8 cellular contexts compared by ENCODE assay signal in the genomic region with DNA sequence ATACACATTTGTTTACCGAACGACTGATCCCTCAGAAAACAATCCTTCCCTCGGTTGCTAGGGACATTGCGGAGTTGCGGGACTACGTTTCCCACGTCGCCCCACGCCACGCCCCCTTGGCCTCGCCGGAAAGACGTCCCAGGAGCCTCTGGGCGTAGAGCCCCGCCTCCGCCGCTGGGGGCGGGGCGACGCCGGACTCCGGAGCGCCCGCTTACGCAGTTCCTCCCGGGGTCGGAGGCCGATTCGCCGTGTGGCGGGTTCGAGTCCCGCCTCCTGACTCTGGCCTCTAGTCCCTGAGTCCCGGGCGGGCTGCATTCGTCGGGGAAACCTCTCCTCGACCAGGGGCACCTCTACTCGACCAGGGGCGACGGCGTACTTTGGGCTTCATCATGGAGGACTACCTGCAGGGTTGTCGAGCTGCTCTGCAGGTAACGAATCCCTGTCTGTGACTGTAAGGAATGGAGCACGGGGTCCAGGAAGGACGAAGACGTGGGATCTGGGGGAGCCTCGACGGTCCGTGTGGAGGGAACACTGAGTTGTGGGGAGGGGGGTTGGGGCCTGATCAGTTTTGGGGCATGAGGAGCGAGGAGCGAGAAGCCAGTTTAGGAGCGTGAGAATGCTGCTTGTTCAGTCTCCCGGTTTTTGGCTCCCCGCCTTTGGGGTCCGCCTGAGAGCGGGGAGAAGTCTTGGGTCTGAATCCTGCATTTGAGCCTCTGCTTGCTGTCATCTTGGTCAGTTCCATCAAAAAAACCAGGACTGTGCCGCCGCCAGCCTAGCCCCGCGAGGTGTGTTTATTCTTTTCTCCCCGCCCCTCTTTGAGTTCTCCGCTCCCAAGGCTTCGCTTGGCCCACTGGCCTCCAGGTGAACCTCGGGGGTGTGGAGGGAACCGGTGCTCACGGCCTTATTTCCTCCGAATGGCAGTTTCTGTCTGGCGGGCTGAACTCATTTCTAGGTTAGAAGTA. TPM values are rescaled to one million over a fixed set of nuclear protein-coding genes. Genes with fewer than 3 reads are reported as not detected.
A peak's percentile ranks its signal among the peaks of the same experiment; 100 is the strongest.
DNase-seq lines count a peak whose midpoint lies in the region; ATAC-seq and TF ChIP-seq lines count a peak whose summit lies in the region.

PRUNE1 (plus strand) TSS at position 206 of the 962 bp plus-strand sequence; CDS start at position 390, 184 bp downstream.

- ATAC-seq in activated naive CD4-positive, alpha-beta T cell treated with anti-CD3 and anti-CD28 coated beads, Interleukin-2, amount 50 U/mL, for 72 hours: peak; percentile 80 to 90

- peak; percentile 96 for DNase-seq in G401 (ENCODE audit: low spot score)
- peak; percentile 98 for DNase-seq in HFFc6
- peak; percentile 93 for DNase-seq in NCI-H1105 treated with DMSO at 0.1 percent for 48 hours (lab: John Stamatoyannopoulos, UW)
- DNase-seq in SKM-1 treated with dmso at 0.1 percent for 144 hours (lab: John Stamatoyannopoulos, UW; ENCODE audit: unreplicated experiment): peak; percentile 97
- peak; percentile 93 to 97 for DNase-seq in activated naive CD4-positive, alpha-beta T cell treated with anti-CD3 and anti-CD28 coated beads, Interleukin-2, amount 50 U/mL, for 72 hours (ENCODE audit: low spot score in 2 of 2)
- DNase-seq in glomerular endothelial cell (ENCODE audit: extremely low read depth, low read depth, low spot score): peak; percentile 95
- peak; percentile 90 for DNase-seq in occipital lobe (lab: John Stamatoyannopoulos, UW)
- DNase-seq in suprapubic skin (ENCODE audit: low spot score in 2 of 2): peak; percentile 99

- in situ Hi-C loops in G401 (cut with HindIII; ENCODE audit: low sequenced_read_pairs): no loop called here

- peak within 1 kb of the TSS; percentile 91 for H3K27ac ChIP-seq in suprapubic skin

- TF ChIP-seq POLR2A in suprapubic skin (IDR thresholded peaks at IDR 0.05): peak in 1 of 2 donors; percentile 45

- WGBS in suprapubic skin: 1% methylated on average over 33 of the region's 69 CpGs

- peaks cover 54% of the 10 kb centered on the region for H3K4me1 ChIP-seq in suprapubic skin

- peaks cover 2% of the 10 kb centered on the region for H3K27me3 Mint-ChIP-seq in HFFc6 (ENCODE audit: insufficient read depth)

- H3K9me3 Mint-ChIP-seq in HFFc6: no peaks in the 10 kb centered on the region
- no peaks in the 10 kb centered on the region for H3K9me3 Mint-ChIP-seq in activated naive CD4-positive, alpha-beta T cell treated with anti-CD3 and anti-CD28 coated beads, Interleukin-2, amount 50 U/mL, for 72 hours

- H3K27ac Mint-ChIP-seq in HFFc6: peak within 1 kb of the TSS; percentile 99
- H3K27ac Mint-ChIP-seq in activated naive CD4-positive, alpha-beta T cell treated with anti-CD3 and anti-CD28 coated beads, Interleukin-2, amount 50 U/mL, for 72 hours: peak within 1 kb of the TSS; percentile 97 to 99

- no peak; the same call in 1 of the 2 replicates for TF ChIP-seq CTCF in HFFc6 (IDR thresholded peaks at IDR 0.05)
- TF ChIP-seq CTCF in suprapubic skin (IDR thresholded peaks at IDR 0.05): no peak

- no peaks in the 10 kb centered on the region for H3K36me3 ChIP-seq in suprapubic skin

- H3K4me3 ChIP-seq in suprapubic skin: peak within 1 kb of the TSS; percentile 65

- H3K36me3 Mint-ChIP-seq in HFFc6 (ENCODE audit: low read depth): peaks cover 5% of the 10 kb centered on the region; the same call in 1 of the 2 replicates
- H3K36me3 Mint-ChIP-seq in activated naive CD4-positive, alpha-beta T cell treated with anti-CD3 and anti-CD28 coated beads, Interleukin-2, amount 50 U/mL, for 72 hours: peaks cover 10 to 21% of the 10 kb centered on the region in 2 donors

- H3K4me3 Mint-ChIP-seq in HFFc6: peak within 1 kb of the TSS; percentile 97

- no peaks in the 10 kb centered on the region for H3K9me3 ChIP-seq in suprapubic skin

- TF ChIP-seq EP300 in suprapubic skin (IDR thresholded peaks at IDR 0.05): no peak

- no peaks in the 10 kb centered on the region for H3K27me3 ChIP-seq in suprapubic skin

- H3K4me1 Mint-ChIP-seq in HFFc6 (ENCODE audit: low read depth): peaks cover 58% of the 10 kb centered on the region

RNA-seq across cellular contexts. Expression of gene PRUNE1, which starts in this region (rescaled TPM):
- total RNA-seq in G401 (2014; rRNA removed; shearing (Covaris generic)): 9.4 and 12.0 TPM in 2 replicates
- 10 to 100 TPM in 1 of 6 experiments, 1 to 10 TPM in 5; 6.6 to 10.0 (median 7.7) TPM for total RNA-seq in HFFc6 (2021; fragmentation: NEBNext Ultra II Directional; extraction: Animal tissue kit (Norgen Biotek cat#: 25700))
- 10 to 100 TPM; 18.0 to 20.7 TPM for total RNA-seq in activated naive CD4-positive, alpha-beta T cell treated with anti-CD3 and anti-CD28 coated beads, Interleukin-2, amount 50 U/mL, for 72 hours
- 4.5 and 6.1 TPM in 2 replicates for total RNA-seq in glomerular endothelial cell
- total RNA-seq in occipital lobe: 25.3 TPM
- 10 to 100 TPM; 16.5 to 24.2 (median 20.4) TPM for total RNA-seq in suprapubic skin

Comparison
In these comparisons a context has a peak if more than half of its experiments do, and no peak if none do; other contexts are left out.
1. Peak in every context shown above with its lines: DNase-seq, ATAC-seq, H3K4me3 ChIP-seq and H3K27ac ChIP-seq.